Comparison of ENCODE assay signal across 19 cellular contexts in the genomic region with DNA sequence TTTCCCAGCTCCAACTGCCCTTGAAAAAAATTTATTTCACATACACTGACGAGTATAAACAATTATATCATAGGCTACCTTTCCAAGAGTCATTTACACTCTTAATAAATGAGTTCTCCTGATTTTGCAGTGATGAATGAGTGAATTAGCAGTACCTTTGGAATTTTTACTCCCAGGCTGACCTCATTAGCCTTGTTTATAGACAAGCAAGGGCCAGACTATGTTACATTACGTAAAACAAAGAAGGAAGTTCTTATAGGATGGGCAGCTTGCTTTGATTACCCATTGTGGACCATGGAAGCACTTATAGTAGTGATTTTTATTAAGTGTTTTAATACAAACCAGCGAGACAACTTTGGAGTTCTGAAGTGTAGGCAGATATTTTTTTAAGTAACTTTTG.
"Had no signal": no experiment of that assay in that cellular context is flagged by ENCODE, and none has a peak within 500 bp of the region (broad histone marks: within the 10 kb centered on the region; RNA-seq: fewer than 3 reads in every experiment).

No MANE protein-coding gene starts in this region.

- H3K27me3 ChIP-seq: colonic mucosa, hepatocyte, neutrophil, thyroid gland, uterus had no signal

- ATAC-seq: esophagus mucosa; left colon; left ventricle myocardium superior; mucosa of descending colon; naive thymus-derived CD8-positive, alpha-beta T cell; sciatic nerve had no signal

- H3K4me1 ChIP-seq: colonic mucosa, thyroid gland, uterus had no signal

- H3K27ac ChIP-seq: colonic mucosa, hepatocyte, neutrophil, skin epidermis, thyroid gland, uterus had no signal

- DNase-seq: colonic mucosa; effector CD8-positive, alpha-beta T cell; head of caudate nucleus; kidney; left colon; left ventricle myocardium superior; mucosa of descending colon; naive thymus-derived CD8-positive, alpha-beta T cell; posterior cingulate gyrus; stimulated activated CD4-positive, alpha-beta T cell treated with anti-CD3 and anti-CD28 coated beads, Interleukin-2, amount 100 ng/mL, for 24 hours; stimulated activated naive CD4-positive, alpha-beta T cell treated with Interleukin-2 at 50 U/mL for 16 hours; thyroid gland; uterus had no signal

- H3K9me3 ChIP-seq: colonic mucosa, mucosa of descending colon, neutrophil, thyroid gland, uterus had no signal

- H3K4me3 ChIP-seq: colonic mucosa, hepatocyte, lung, mucosa of descending colon, skin epidermis, thyroid gland, uterus had no signal

- H3K36me3 ChIP-seq: colonic mucosa, neutrophil, thyroid gland, uterus had no signal
